ENCODE assay signal across 8 cellular contexts in the genomic region with DNA sequence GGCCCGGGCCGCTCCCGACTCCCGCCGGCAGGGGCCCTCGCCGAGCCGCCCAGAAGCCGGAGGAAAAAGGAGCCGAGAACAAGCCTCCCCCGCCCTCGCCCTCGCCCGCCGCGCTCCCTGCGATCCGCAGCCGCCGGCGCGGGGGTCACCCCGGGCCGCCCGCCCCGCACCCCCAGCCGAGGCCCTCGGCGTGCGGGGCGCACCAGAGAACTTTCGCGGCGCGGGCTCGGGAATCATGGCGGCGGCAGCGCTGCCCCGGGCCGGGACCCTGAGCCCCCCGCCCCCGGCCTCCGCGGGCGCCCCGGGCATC. TPM values are rescaled to one million over a fixed set of nuclear protein-coding genes. Genes with fewer than 3 reads are reported as not detected.
DNase-seq lines count a peak whose midpoint lies in the region; ATAC-seq and TF ChIP-seq lines count a peak whose summit lies in the region.

No MANE protein-coding gene starts in this region.

- H3F3A ChIP-seq in PC-3 (ENCODE audit: low read length, unreplicated experiment), result no peaks in the 10 kb centered on the region

- ATAC-seq in GM19035 (IDR thresholded peaks at IDR 0.05; ENCODE audit: unreplicated experiment), result peak; percentile 67
- ATAC-seq in HG03432 (IDR thresholded peaks at IDR 0.05; ENCODE audit: unreplicated experiment), result peak; percentile 65
- peak; percentile 68 for ATAC-seq in PC-3
- peak; percentile 78 to 82 for ATAC-seq in activated T-cell treated with anti-CD3 and anti-CD28 coated beads, Interleukin-2, amount 50 U/mL, for 72 hours (replicated peaks in 1 of 2)

- no peak overlapping the region; the same call in 1 of the 2 replicates for H3K9ac ChIP-seq in PC-3 (ENCODE audit: low read length)

- CTCF ChIA-PET in PC-3 (lab: Charles Lee), result no interaction called here

- intact Hi-C loops in PC-3 (cut with micrococcal nuclease), result no loop called here

- H3K9me3 ChIP-seq in PC-3 (ENCODE audit: low read length), result no peaks in the 10 kb centered on the region

- peaks cover 28% of the 10 kb centered on the region for H3K4me1 Mint-ChIP-seq in activated T-cell treated with anti-CD3 and anti-CD28 coated beads, Interleukin-2, amount 50 U/mL, for 72 hours (ENCODE audit: low read depth)
- peaks cover 40% of the 10 kb centered on the region for H3K4me1 Mint-ChIP-seq in neural crest cell

- no peaks in the 10 kb centered on the region for H3K27me3 Mint-ChIP-seq in activated T-cell treated with anti-CD3 and anti-CD28 coated beads, Interleukin-2, amount 50 U/mL, for 72 hours (ENCODE audit: low read depth)
- H3K27me3 Mint-ChIP-seq in neural crest cell (ENCODE audit: low read depth), result peaks cover 16% of the 10 kb centered on the region

- no peak overlapping the region for H3K27ac Mint-ChIP-seq in activated T-cell treated with anti-CD3 and anti-CD28 coated beads, Interleukin-2, amount 50 U/mL, for 72 hours
- no peak overlapping the region for H3K27ac Mint-ChIP-seq in neural crest cell (ENCODE audit: unreplicated experiment)

- H3K36me3 Mint-ChIP-seq in activated T-cell treated with anti-CD3 and anti-CD28 coated beads, Interleukin-2, amount 50 U/mL, for 72 hours (ENCODE audit: insufficient read depth in 2 of 2), result peaks cover 0 to 1% of the 10 kb centered on the region in 2 donors
- H3K36me3 Mint-ChIP-seq in neural crest cell (ENCODE audit: low read depth), result peaks cover 9% of the 10 kb centered on the region

- peak; percentile 94 for DNase-seq in AG20443 (ENCODE audit: low spot score)
- DNase-seq in PC-3, result peak; percentile 63
- peak; percentile 86 for DNase-seq in activated T-cell treated with anti-CD3 and anti-CD28 coated beads, Interleukin-2, amount 50 U/mL, for 72 hours
- DNase-seq in fibroblast of pulmonary artery (ENCODE audit: low read depth), result peak; percentile 57
- DNase-seq in neural crest cell (ENCODE audit: low read depth, low spot score), result peak; percentile 61
- peak; percentile 38 for DNase-seq in stromal cell of bone marrow (ENCODE audit: low read depth)

- peaks cover 36% of the 10 kb centered on the region for H3K79me2 ChIP-seq in PC-3 (ENCODE audit: low read length)

- H4K20me1 ChIP-seq in PC-3 (ENCODE audit: low read length), result no peaks in the 10 kb centered on the region

- POLR2A ChIA-PET in PC-3 (lab: Charles Lee; ENCODE audit: unreplicated experiment), result no interaction called here

- TF ChIP-seq CTCF in PC-3 (conservative IDR thresholded peaks at IDR 0.05; ENCODE audit: low read depth, low read length) (0 out of 2 replicates have a peak, but pooled peaks have one; percentile 18), fibroblast of pulmonary artery (IDR thresholded peaks at IDR 0.05; ENCODE audit: low read length, missing control alignments) (peak; percentile 7), neural crest cell (conservative IDR thresholded peaks at IDR 0.05) (peak; percentile 63)

- BruUV-seq in PC-3 (replicated peaks; lab: Mats Ljungman, UMichigan), result no TSS peak

- no peaks in the 10 kb centered on the region for H3K9me2 ChIP-seq in PC-3 (replicated peaks; ENCODE audit: low read length)

- no peak overlapping the region for H3K4me2 ChIP-seq in PC-3 (ENCODE audit: low read length)

- no peaks in the 10 kb centered on the region for H3K9me3 Mint-ChIP-seq in activated T-cell treated with anti-CD3 and anti-CD28 coated beads, Interleukin-2, amount 50 U/mL, for 72 hours
- no peaks in the 10 kb centered on the region for H3K9me3 Mint-ChIP-seq in neural crest cell

- H2AFZ ChIP-seq in PC-3 (ENCODE audit: low read length), result no peak overlapping the region

- H3K4me1 ChIP-seq in PC-3 (ENCODE audit: insufficient read depth, low read length), result peaks cover 10% of the 10 kb centered on the region

- H3K4me3 ChIP-seq in PC-3 (ENCODE audit: low read length) (peak overlapping the region; percentile 30; the same call in 1 of the 2 replicates), fibroblast of pulmonary artery (replicated peaks; ENCODE audit: low read depth, low read length) (peak overlapping the region; percentile 80)

- H3K36me3 ChIP-seq in PC-3 (ENCODE audit: low read depth, low read length), result no peaks in the 10 kb centered on the region

- H3K27ac ChIP-seq in PC-3 (ENCODE audit: low read length), result no peak overlapping the region

- no peaks in the 10 kb centered on the region for H3K27me3 ChIP-seq in PC-3 (ENCODE audit: low read length)

- no peak overlapping the region for H3K4me3 Mint-ChIP-seq in activated T-cell treated with anti-CD3 and anti-CD28 coated beads, Interleukin-2, amount 50 U/mL, for 72 hours
- no peak overlapping the region for H3K4me3 Mint-ChIP-seq in neural crest cell

RNA-seq across cellular contexts. Expression of gene CDK2AP1, which starts 0.5 kb away (rescaled TPM):
- total RNA-seq in PC-3 (2014; rRNA removed) (162 and 175 TPM in 2 replicates), neural crest cell (223 and 234 TPM in 2 replicates)
- 10 to 100 TPM; 37.8 to 40.0 TPM for total RNA-seq in activated T-cell treated with anti-CD3 and anti-CD28 coated beads, Interleukin-2, amount 50 U/mL, for 72 hours

RNA-seq across cellular contexts. Expression of gene MTRFR, which starts 37.9 kb away (rescaled TPM):
- total RNA-seq in PC-3 (2014; rRNA removed) (15.9 and 23.2 TPM in 2 replicates), neural crest cell (18.8 and 19.0 TPM in 2 replicates)
- total RNA-seq in activated T-cell treated with anti-CD3 and anti-CD28 coated beads, Interleukin-2, amount 50 U/mL, for 72 hours, result 10 to 100 TPM; 34.0 to 36.6 TPM

RNA-seq across cellular contexts. Expression of gene MPHOSPH9, which starts 38.2 kb away (rescaled TPM):
- total RNA-seq in PC-3 (2014; rRNA removed) (34.2 and 42.5 TPM in 2 replicates), neural crest cell (79.8 and 95.4 TPM in 2 replicates)
- total RNA-seq in activated T-cell treated with anti-CD3 and anti-CD28 coated beads, Interleukin-2, amount 50 U/mL, for 72 hours, result 100 to 1,000 TPM; 104 to 121 TPM

Comparison
In these comparisons a context has a peak if more than half of its experiments do, and no peak if none do; other contexts are left out.
1. DNase-seq: peak in every context shown above with its lines; median percentile 94 in AG20443; 86 in activated T-cell treated with anti-CD3 and anti-CD28 coated beads, Interleukin-2, amount 50 U/mL, for 72 hours; 63 in PC-3; 61 in neural crest cell; 57 in fibroblast of pulmonary artery; 38 in stromal cell of bone marrow.
2. CTCF ChIP-seq: peak in every context shown above with its lines; median percentile 63 in neural crest cell; 18 in PC-3; 7 in fibroblast of pulmonary artery.